ENCODE assay signal across 8 cellular contexts in genomic region chr16:49492090-49492801, GRCh38.
DNase-seq lines count a peak whose midpoint lies in the region; ATAC-seq and TF ChIP-seq lines count a peak whose summit lies in the region.

No MANE protein-coding gene starts in this region.

- peak overlapping the region; percentile 40 for H3K27ac ChIP-seq in HUES48 (ENCODE audit: low read depth, low read length)
- H3K27ac ChIP-seq in esophagus squamous epithelium: peak overlapping the region in 3 of 4 donors; percentile 10 to 42 (median 29)
- H3K27ac ChIP-seq in upper lobe of right lung: no peak overlapping the region

- 12 to 16% methylated on average over 3 to 6 of the region's 51 CpGs for WGBS in esophagus squamous epithelium, 2 donors

- no peaks in the 10 kb centered on the region for H3K4me1 Mint-ChIP-seq in activated CD4-positive, alpha-beta T cell treated with anti-CD3 and anti-CD28 coated beads, Interleukin-2, amount 10 ng/mL, durations not matched to agents 24 days and 14 days
- H3K4me1 Mint-ChIP-seq in nephron progenitor cell: peaks cover 23% of the 10 kb centered on the region

- H3K27me3 Mint-ChIP-seq in activated CD4-positive, alpha-beta T cell treated with anti-CD3 and anti-CD28 coated beads, Interleukin-2, amount 10 ng/mL, durations not matched to agents 24 days and 14 days: peaks cover 2% of the 10 kb centered on the region
- H3K27me3 Mint-ChIP-seq in nephron progenitor cell (ENCODE audit: low read depth, poor library complexity): peaks cover 13% of the 10 kb centered on the region

- DNase-seq in SKM-1 treated with dmso at 0.1 percent for 144 hours (lab: John Stamatoyannopoulos, UW; ENCODE audit: unreplicated experiment) (peak; percentile 13), SKM-1 (lab: John Stamatoyannopoulos, UW; ENCODE audit: unreplicated experiment) (no peak), esophagus squamous epithelium (lab: John Stamatoyannopoulos, UW) (no peak), nephron progenitor cell (peak; percentile 81), upper lobe of right lung (peak; percentile 72), AML-193 (lab: John Stamatoyannopoulos, UW) (no peak)
- DNase-seq in activated CD4-positive, alpha-beta T cell treated with anti-CD3 and anti-CD28 coated beads, Interleukin-2, amount 10 ng/mL, durations not matched to agents 24 days and 14 days: peak; percentile 79

- TF ChIP-seq CTCF in esophagus squamous epithelium (IDR thresholded peaks at IDR 0.05) (peak; percentile 76 to 92 (median 78)), nephron progenitor cell (IDR thresholded peaks at IDR 0.05) (peak; percentile 98), upper lobe of right lung (IDR thresholded peaks at IDR 0.05) (peak; percentile 90)

- peak; percentile 67 for ATAC-seq in upper lobe of right lung

- no peak overlapping the region for H3K27ac Mint-ChIP-seq in activated CD4-positive, alpha-beta T cell treated with anti-CD3 and anti-CD28 coated beads, Interleukin-2, amount 10 ng/mL, durations not matched to agents 24 days and 14 days
- no peak overlapping the region for H3K27ac Mint-ChIP-seq in nephron progenitor cell

- H3K9ac ChIP-seq in HUES48 (ENCODE audit: low read depth, low read length): no peak overlapping the region

- H3K4me1 ChIP-seq in HUES48 (ENCODE audit: control insufficient read depth, insufficient read depth, low read length) (peaks cover 7% of the 10 kb centered on the region), esophagus squamous epithelium (peaks cover 0 to 13% (median 9%) of the 10 kb centered on the region in 3 donors), upper lobe of right lung (peaks cover 8% of the 10 kb centered on the region)

- H3K27me3 ChIP-seq in HUES48 (ENCODE audit: control insufficient read depth, insufficient read depth, low read length) (no peaks in the 10 kb centered on the region), esophagus squamous epithelium (peaks cover 0 to 13% (median 0%) of the 10 kb centered on the region in 4 donors), upper lobe of right lung (no peaks in the 10 kb centered on the region)

- H3K4me3 ChIP-seq in HUES48 (ENCODE audit: low read depth, low read length): peak overlapping the region; percentile 15; the same call in 1 of the 2 replicates
- H3K4me3 ChIP-seq in esophagus squamous epithelium: peak overlapping the region; percentile 6 to 59 (median 37)
- H3K4me3 ChIP-seq in upper lobe of right lung: peak overlapping the region; percentile 14

- no peak overlapping the region for H3K4me3 Mint-ChIP-seq in activated CD4-positive, alpha-beta T cell treated with anti-CD3 and anti-CD28 coated beads, Interleukin-2, amount 10 ng/mL, durations not matched to agents 24 days and 14 days
- no peak overlapping the region for H3K4me3 Mint-ChIP-seq in nephron progenitor cell

- intact Hi-C loops in activated CD4-positive, alpha-beta T cell treated with anti-CD3 and anti-CD28 coated beads, Interleukin-2, amount 10 ng/mL, durations not matched to agents 24 days and 14 days (cut with micrococcal nuclease): no loop called here
- intact Hi-C loops in esophagus squamous epithelium (cut with DNase I) (loop anchor here (10.0 kb wide), 1 partner anchor 103 kb away; no protein-coding TSS in a partner anchor), upper lobe of right lung (cut with DNase I) (no loop called here)

- H3K36me3 Mint-ChIP-seq in activated CD4-positive, alpha-beta T cell treated with anti-CD3 and anti-CD28 coated beads, Interleukin-2, amount 10 ng/mL, durations not matched to agents 24 days and 14 days (ENCODE audit: low read depth): no peaks in the 10 kb centered on the region
- peaks cover 24% of the 10 kb centered on the region for H3K36me3 Mint-ChIP-seq in nephron progenitor cell (ENCODE audit: low read depth)

- no peak for TF ChIP-seq POLR2A in esophagus squamous epithelium (IDR thresholded peaks at IDR 0.05)

- H3K9me3 ChIP-seq in HUES48 (ENCODE audit: control insufficient read depth, insufficient read depth, low read length): no peaks in the 10 kb centered on the region
- H3K9me3 ChIP-seq in esophagus squamous epithelium: no peaks in the 10 kb centered on the region
- H3K9me3 ChIP-seq in upper lobe of right lung: no peaks in the 10 kb centered on the region

- H3K9me3 Mint-ChIP-seq in activated CD4-positive, alpha-beta T cell treated with anti-CD3 and anti-CD28 coated beads, Interleukin-2, amount 10 ng/mL, durations not matched to agents 24 days and 14 days: no peaks in the 10 kb centered on the region
- H3K9me3 Mint-ChIP-seq in nephron progenitor cell: no peaks in the 10 kb centered on the region

- H3K36me3 ChIP-seq in HUES48 (ENCODE audit: control insufficient read depth, insufficient read depth, low read length) (no peaks in the 10 kb centered on the region), esophagus squamous epithelium (no peaks in the 10 kb centered on the region), upper lobe of right lung (no peaks in the 10 kb centered on the region)

Comparison
In these comparisons a context has a peak if more than half of its experiments do, and no peak if none do; other contexts are left out.
1. DNase-seq: peak in SKM-1 treated with dmso at 0.1 percent for 144 hours (single experiment), activated CD4-positive, alpha-beta T cell treated with anti-CD3 and anti-CD28 coated beads, Interleukin-2, amount 10 ng/mL, durations not matched to agents 24 days and 14 days (single experiment), nephron progenitor cell (single experiment) and upper lobe of right lung (single experiment); none in SKM-1 (single experiment), esophagus squamous epithelium (single experiment) and AML-193 (0 of 2).
2. Peak in every context shown above with its lines, with median percentiles within 50 percentile points of each other: H3K4me3 ChIP-seq and CTCF ChIP-seq.